1 cellular context compared by ENCODE assay signal in genomic region chr22:24009227-24010017, GRCh38.
TF ChIP-seq lines count a peak whose summit lies in the region.

No MANE protein-coding gene starts in this region.

TF ChIP-seq in HepG2, 621 proteins besides CTCF, POLR2A, EP300 and RAD21 (continues in another document):
- TF ChIP-seq ZNF264 (CRISPR knock-in tag; IDR thresholded peaks at IDR 0.05) (peak; percentile 39; the same call in 1 of the 2 replicates), SAP130 (CRISPR knock-in tag; IDR thresholded peaks at IDR 0.05; ENCODE audit: low read depth) (peak; percentile 30; the same call in 1 of the 2 replicates), RFXAP (CRISPR knock-in tag; IDR thresholded peaks at IDR 0.05; ENCODE audit: borderline replicate concordance) (no peak), ZNF576 (CRISPR knock-in tag; IDR thresholded peaks at IDR 0.05) (no peak), ZFP90 (CRISPR knock-in tag; IDR thresholded peaks at IDR 0.05; ENCODE audit: borderline replicate concordance) (0 out of 2 replicates have a peak, but pooled peaks have one; percentile 10), ATF1 (CRISPR knock-in tag; IDR thresholded peaks at IDR 0.05) (peak; percentile 66; the same call in 1 of the 2 replicates), ZNF598 (CRISPR knock-in tag; IDR thresholded peaks at IDR 0.05; ENCODE audit: borderline replicate concordance) (no peak), ZBTB4 (CRISPR knock-in tag; IDR thresholded peaks at IDR 0.05; ENCODE audit: borderline replicate concordance) (no peak), BCL6 (CRISPR knock-in tag; IDR thresholded peaks at IDR 0.05) (peak; percentile 93), ZNF260 (CRISPR knock-in tag; IDR thresholded peaks at IDR 0.05; ENCODE audit: borderline replicate concordance, low read depth) (no peak), CCAR2 (optimal IDR thresholded peaks at IDR 0.05; ENCODE audit: low read depth, low read length) (no peak), GATA4 (IDR thresholded peaks at IDR 0.05; ENCODE audit: borderline replicate concordance, low read depth) (peak; percentile 89; the same call in 1 of the 2 replicates), SIX4 (CRISPR knock-in tag; IDR thresholded peaks at IDR 0.05) (0 out of 2 replicates have a peak, but pooled peaks have one; percentile 39), ZNF788 (CRISPR knock-in tag; IDR thresholded peaks at IDR 0.05; ENCODE audit: borderline replicate concordance) (0 out of 2 replicates have a peak, but pooled peaks have one; percentile 63), ZNF263 (CRISPR knock-in tag; IDR thresholded peaks at IDR 0.05) (0 out of 2 replicates have a peak, but pooled peaks have one; percentile 16), ZNF879 (CRISPR knock-in tag; IDR thresholded peaks at IDR 0.05) (no peak), NFKB2 (CRISPR knock-in tag; IDR thresholded peaks at IDR 0.05; ENCODE audit: borderline replicate concordance) (no peak; the same call in 1 of the 2 replicates), KLF9 (CRISPR knock-in tag; IDR thresholded peaks at IDR 0.05; ENCODE audit: low read depth) (no peak), ZNF749 (CRISPR knock-in tag; IDR thresholded peaks at IDR 0.05; ENCODE audit: borderline replicate concordance) (no peak), HIC2 (CRISPR knock-in tag; IDR thresholded peaks at IDR 0.05; ENCODE audit: low read depth) (peak; percentile 83), TBX2 (CRISPR knock-in tag; IDR thresholded peaks at IDR 0.05; ENCODE audit: borderline replicate concordance) (peak; percentile 49; the same call in 1 of the 2 replicates), ZC3H4 (CRISPR knock-in tag; IDR thresholded peaks at IDR 0.05; ENCODE audit: borderline replicate concordance) (peak; percentile 68; the same call in 1 of the 2 replicates), HNRNPL (IDR thresholded peaks at IDR 0.05; ENCODE audit: low read depth, low read length) (peak; percentile 66), ZNF850 (CRISPR knock-in tag; conservative IDR thresholded peaks at IDR 0.05) (no peak), CREM (IDR thresholded peaks at IDR 0.05) (peak; percentile 63; the same call in 1 of the 2 replicates), CREM (CRISPR knock-in tag; IDR thresholded peaks at IDR 0.05) (no peak), POLR2G (IDR thresholded peaks at IDR 0.05; ENCODE audit: low read depth, low read length) (peak; percentile 70), SP4 (CRISPR knock-in tag; IDR thresholded peaks at IDR 0.05) (no peak), ZNF326 (CRISPR knock-in tag; IDR thresholded peaks at IDR 0.05; ENCODE audit: borderline replicate concordance) (no peak), ADNP (CRISPR knock-in tag; IDR thresholded peaks at IDR 0.05) (no peak), PAX8 (CRISPR knock-in tag; IDR thresholded peaks at IDR 0.05; ENCODE audit: borderline replicate concordance) (no peak), NFYB (CRISPR knock-in tag; IDR thresholded peaks at IDR 0.05) (peak; percentile 62), SP2 (CRISPR knock-in tag; IDR thresholded peaks at IDR 0.05) (no peak), HNF1A (IDR thresholded peaks at IDR 0.05; ENCODE audit: low read depth) (0 out of 2 replicates have a peak, but pooled peaks have one; percentile 20), HNF1A (CRISPR knock-in tag; IDR thresholded peaks at IDR 0.05; ENCODE audit: borderline replicate concordance) (no peak; the same call in 1 of the 2 replicates), DMAP1 (CRISPR knock-in tag; IDR thresholded peaks at IDR 0.05) (0 out of 2 replicates have a peak, but pooled peaks have one; percentile 40), SSRP1 (CRISPR knock-in tag; IDR thresholded peaks at IDR 0.05) (no peak; the same call in 1 of the 2 replicates)
- TF ChIP-seq, protein P1, sequence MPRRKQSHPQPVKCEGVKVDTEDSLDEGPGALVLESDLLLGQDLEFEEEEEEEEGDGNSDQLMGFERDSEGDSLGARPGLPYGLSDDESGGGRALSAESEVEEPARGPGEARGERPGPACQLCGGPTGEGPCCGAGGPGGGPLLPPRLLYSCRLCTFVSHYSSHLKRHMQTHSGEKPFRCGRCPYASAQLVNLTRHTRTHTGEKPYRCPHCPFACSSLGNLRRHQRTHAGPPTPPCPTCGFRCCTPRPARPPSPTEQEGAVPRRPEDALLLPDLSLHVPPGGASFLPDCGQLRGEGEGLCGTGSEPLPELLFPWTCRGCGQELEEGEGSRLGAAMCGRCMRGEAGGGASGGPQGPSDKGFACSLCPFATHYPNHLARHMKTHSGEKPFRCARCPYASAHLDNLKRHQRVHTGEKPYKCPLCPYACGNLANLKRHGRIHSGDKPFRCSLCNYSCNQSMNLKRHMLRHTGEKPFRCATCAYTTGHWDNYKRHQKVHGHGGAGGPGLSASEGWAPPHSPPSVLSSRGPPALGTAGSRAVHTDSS (CRISPR knock-in tag; conservative IDR thresholded peaks at IDR 0.05): no peak
- TF ChIP-seq, protein P2, sequence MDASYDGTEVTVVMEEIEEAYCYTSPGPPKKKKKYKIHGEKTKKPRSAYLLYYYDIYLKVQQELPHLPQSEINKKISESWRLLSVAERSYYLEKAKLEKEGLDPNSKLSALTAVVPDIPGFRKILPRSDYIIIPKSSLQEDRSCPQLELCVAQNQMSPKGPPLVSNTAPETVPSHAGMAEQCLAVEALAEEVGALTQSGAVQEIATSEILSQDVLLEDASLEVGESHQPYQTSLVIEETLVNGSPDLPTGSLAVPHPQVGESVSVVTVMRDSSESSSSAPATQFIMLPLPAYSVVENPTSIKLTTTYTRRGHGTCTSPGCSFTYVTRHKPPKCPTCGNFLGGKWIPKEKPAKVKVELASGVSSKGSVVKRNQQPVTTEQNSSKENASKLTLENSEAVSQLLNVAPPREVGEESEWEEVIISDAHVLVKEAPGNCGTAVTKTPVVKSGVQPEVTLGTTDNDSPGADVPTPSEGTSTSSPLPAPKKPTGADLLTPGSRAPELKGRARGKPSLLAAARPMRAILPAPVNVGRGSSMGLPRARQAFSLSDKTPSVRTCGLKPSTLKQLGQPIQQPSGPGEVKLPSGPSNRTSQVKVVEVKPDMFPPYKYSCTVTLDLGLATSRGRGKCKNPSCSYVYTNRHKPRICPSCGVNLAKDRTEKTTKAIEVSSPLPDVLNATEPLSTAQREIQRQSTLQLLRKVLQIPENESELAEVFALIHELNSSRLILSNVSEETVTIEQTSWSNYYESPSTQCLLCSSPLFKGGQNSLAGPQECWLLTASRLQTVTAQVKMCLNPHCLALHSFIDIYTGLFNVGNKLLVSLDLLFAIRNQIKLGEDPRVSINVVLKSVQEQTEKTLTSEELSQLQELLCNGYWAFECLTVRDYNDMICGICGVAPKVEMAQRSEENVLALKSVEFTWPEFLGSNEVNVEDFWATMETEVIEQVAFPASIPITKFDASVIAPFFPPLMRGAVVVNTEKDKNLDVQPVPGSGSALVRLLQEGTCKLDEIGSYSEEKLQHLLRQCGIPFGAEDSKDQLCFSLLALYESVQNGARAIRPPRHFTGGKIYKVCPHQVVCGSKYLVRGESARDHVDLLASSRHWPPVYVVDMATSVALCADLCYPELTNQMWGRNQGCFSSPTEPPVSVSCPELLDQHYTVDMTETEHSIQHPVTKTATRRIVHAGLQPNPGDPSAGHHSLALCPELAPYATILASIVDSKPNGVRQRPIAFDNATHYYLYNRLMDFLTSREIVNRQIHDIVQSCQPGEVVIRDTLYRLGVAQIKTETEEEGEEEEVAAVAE (CRISPR knock-in tag; IDR thresholded peaks at IDR 0.05; ENCODE audit: borderline replicate concordance): peak; percentile 98
- TF ChIP-seq, protein P3, sequence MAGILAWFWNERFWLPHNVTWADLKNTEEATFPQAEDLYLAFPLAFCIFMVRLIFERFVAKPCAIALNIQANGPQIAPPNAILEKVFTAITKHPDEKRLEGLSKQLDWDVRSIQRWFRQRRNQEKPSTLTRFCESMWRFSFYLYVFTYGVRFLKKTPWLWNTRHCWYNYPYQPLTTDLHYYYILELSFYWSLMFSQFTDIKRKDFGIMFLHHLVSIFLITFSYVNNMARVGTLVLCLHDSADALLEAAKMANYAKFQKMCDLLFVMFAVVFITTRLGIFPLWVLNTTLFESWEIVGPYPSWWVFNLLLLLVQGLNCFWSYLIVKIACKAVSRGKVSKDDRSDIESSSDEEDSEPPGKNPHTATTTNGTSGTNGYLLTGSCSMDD (CRISPR knock-in tag; IDR thresholded peaks at IDR 0.05): no peak
- TF ChIP-seq, protein P4, sequence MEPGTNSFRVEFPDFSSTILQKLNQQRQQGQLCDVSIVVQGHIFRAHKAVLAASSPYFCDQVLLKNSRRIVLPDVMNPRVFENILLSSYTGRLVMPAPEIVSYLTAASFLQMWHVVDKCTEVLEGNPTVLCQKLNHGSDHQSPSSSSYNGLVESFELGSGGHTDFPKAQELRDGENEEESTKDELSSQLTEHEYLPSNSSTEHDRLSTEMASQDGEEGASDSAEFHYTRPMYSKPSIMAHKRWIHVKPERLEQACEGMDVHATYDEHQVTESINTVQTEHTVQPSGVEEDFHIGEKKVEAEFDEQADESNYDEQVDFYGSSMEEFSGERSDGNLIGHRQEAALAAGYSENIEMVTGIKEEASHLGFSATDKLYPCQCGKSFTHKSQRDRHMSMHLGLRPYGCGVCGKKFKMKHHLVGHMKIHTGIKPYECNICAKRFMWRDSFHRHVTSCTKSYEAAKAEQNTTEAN (CRISPR knock-in tag; conservative IDR thresholded peaks at IDR 0.05): 0 out of 2 replicates have a peak, but pooled peaks have one; percentile 33
- TF ChIP-seq, protein P5, sequence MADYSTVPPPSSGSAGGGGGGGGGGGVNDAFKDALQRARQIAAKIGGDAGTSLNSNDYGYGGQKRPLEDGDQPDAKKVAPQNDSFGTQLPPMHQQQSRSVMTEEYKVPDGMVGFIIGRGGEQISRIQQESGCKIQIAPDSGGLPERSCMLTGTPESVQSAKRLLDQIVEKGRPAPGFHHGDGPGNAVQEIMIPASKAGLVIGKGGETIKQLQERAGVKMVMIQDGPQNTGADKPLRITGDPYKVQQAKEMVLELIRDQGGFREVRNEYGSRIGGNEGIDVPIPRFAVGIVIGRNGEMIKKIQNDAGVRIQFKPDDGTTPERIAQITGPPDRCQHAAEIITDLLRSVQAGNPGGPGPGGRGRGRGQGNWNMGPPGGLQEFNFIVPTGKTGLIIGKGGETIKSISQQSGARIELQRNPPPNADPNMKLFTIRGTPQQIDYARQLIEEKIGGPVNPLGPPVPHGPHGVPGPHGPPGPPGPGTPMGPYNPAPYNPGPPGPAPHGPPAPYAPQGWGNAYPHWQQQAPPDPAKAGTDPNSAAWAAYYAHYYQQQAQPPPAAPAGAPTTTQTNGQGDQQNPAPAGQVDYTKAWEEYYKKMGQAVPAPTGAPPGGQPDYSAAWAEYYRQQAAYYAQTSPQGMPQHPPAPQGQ (CRISPR knock-in tag; IDR thresholded peaks at IDR 0.05; ENCODE audit: borderline replicate concordance): no peak
